Comparison of ENCODE assay signal across 16 cellular contexts in the genomic region with DNA sequence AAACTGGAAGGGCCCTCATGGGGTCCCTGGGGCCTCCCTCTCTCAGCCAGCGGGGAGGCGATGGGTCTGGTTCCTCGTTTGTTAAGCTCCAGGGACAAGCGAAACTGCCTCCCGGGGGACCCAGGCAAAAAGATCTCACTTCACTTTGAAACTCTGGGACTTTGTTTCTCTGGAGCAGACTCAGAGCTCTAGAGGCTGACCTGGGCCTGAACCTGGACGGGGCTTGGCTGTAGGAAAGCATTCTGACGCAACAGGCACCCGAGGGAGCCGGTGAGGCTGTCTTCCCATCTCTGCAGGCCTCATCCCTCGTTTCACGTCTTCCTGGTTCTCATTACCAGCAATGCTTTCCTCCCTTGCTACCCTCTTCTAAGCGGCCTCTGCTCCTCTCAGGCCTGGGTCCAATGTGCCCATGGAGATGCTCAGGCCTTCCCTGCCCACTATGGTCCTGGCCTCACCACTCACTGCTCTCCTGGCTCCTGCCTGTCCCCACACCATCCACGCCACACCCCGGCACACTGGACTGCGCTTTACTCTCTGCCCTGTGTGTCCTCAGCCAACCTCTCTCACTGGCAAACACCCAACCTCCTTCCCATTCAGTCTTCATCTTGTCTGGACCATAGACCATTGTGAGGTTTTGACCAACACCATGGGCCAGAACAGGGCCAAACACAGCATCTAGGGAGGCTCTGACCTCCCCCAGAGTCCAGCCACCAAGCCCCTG.
DNase-seq lines count a peak whose midpoint lies in the region; ATAC-seq and TF ChIP-seq lines count a peak whose summit lies in the region.
"Had no signal": no experiment of that assay in that cellular context is flagged by ENCODE, and none has a peak within 500 bp of the region (broad histone marks: within the 10 kb centered on the region; RNA-seq: fewer than 3 reads in every experiment).

No MANE protein-coding gene starts in this region.

- no peaks in the 10 kb centered on the region for H3K9me3 ChIP-seq in skeletal muscle tissue (ENCODE audit: control insufficient read depth in 3 of 3, low read length in 3 of 3)

- H3K27me3 ChIP-seq in skeletal muscle tissue (ENCODE audit: control insufficient read depth in 3 of 3, insufficient read depth in 3 of 3, low read length in 3 of 3): peaks cover 0 to 5% (median 3%) of the 10 kb centered on the region in 3 donors
- H3K27me3 ChIP-seq: MG63 had no signal

- H3K4me3 ChIP-seq in fibroblast of mammary gland (ENCODE audit: control insufficient read depth, low read depth, low read length) (no peak overlapping the region), skeletal muscle tissue (ENCODE audit: low read length in 3 of 3) (no peak overlapping the region)
- H3K4me3 ChIP-seq: GM23248, MG63 had no signal

- ATAC-seq in HG02870 (IDR thresholded peaks at IDR 0.05; ENCODE audit: unreplicated experiment): no peak
- ATAC-seq in HG02763 (IDR thresholded peaks at IDR 0.05; ENCODE audit: unreplicated experiment): no peak

- peak overlapping the region; percentile 44 for H3K27ac ChIP-seq in skeletal muscle tissue (ENCODE audit: low read depth, low read length)
- H3K27ac ChIP-seq: GM23248 had no signal

- H3K4me1 ChIP-seq in skeletal muscle tissue (ENCODE audit: control insufficient read depth in 3 of 3, insufficient read depth in 3 of 3, low read length in 3 of 3): peaks cover 4 to 5% (median 5%) of the 10 kb centered on the region in 3 donors

- DNase-seq in MV-4-11 (lab: John Stamatoyannopoulos, UW) (peak; percentile 62), fibroblast of mammary gland (ENCODE audit: low read depth) (peak; percentile 18), mesenteric fat pad (ENCODE audit: low spot score) (peak; percentile 83), glomerular visceral epithelial cell (ENCODE audit: extremely low spot score) (no peak), GF-D8 (lab: John Stamatoyannopoulos, UW) (no peak)
- DNase-seq: CD4-positive, CD25-positive, alpha-beta regulatory T cell; DMS53; GM23248; MG63; NCI-H1105 treated with DMSO at 0.1 percent for 48 hours; NCI-H187 treated with DMSO at 0.1 percent for 48 hours; NCI-H2171 treated with DMSO at 0.1 percent for 48 hours; NCI-H510A treated with DMSO at 0.1 percent for 48 hours had no signal

- H3K36me3 ChIP-seq in skeletal muscle tissue (ENCODE audit: control insufficient read depth in 3 of 3, insufficient read depth in 3 of 3, low read length in 3 of 3): no peaks in the 10 kb centered on the region
- H3K36me3 ChIP-seq: MG63 had no signal

- TF ChIP-seq CTCF in fibroblast of mammary gland (conservative IDR thresholded peaks at IDR 0.05; ENCODE audit: control insufficient read depth, insufficient read depth, low read depth, low read length): no peak

- H3K9ac ChIP-seq in skeletal muscle tissue (ENCODE audit: low read depth in 1 of 3, low read length in 3 of 3): no peak overlapping the region
- H3K9ac ChIP-seq: GM23248 had no signal

Comparison
In these comparisons a context has a peak if more than half of its experiments do, and no peak if none do; other contexts are left out.
1. DNase-seq: peak in MV-4-11 (single experiment), fibroblast of mammary gland (single experiment) and mesenteric fat pad (single experiment); none in glomerular visceral epithelial cell (single experiment) and GF-D8 (single experiment).